8 cellular contexts compared by ENCODE assay signal in genomic region chr1:149708192-149708853, GRCh38.
DNase-seq lines count a peak whose midpoint lies in the region; ATAC-seq and TF ChIP-seq lines count a peak whose summit lies in the region.
"Not testable (repeated sequence)": the region's sequence is repeated elsewhere in the genome, so short reads cannot be mapped to it uniquely, and the experiment has no call there.

No MANE protein-coding gene starts in this region.

- peak; percentile 72 for ATAC-seq in HG02588 (IDR thresholded peaks at IDR 0.05; ENCODE audit: unreplicated experiment)
- ATAC-seq in stimulated activated effector memory CD8-positive, alpha-beta T cell treated with anti-CD3 and anti-CD28 coated beads, Interleukin-12 subunit alpha, Interleukin-12 subunit beta, amount 100 ng/mL, for 72 hours, result peak; percentile 93

- not testable (repeated sequence) for H3F3A ChIP-seq in neural cell (ENCODE audit: insufficient read depth, low read length, poor library complexity, severe bottlenecking)

- not testable (repeated sequence) for H3K4me2 ChIP-seq in neural cell (ENCODE audit: low read length)

- not testable (repeated sequence) for H3K9me3 ChIP-seq in neural cell (ENCODE audit: low read length)

- peak; percentile 67 for DNase-seq in ELR (ENCODE audit: low read depth)
- peak; percentile 92 for DNase-seq in NAMALWA (ENCODE audit: low spot score)
- peak in 4 of 5 donors; percentile 22 to 68 (median 44) for DNase-seq in T-helper 1 cell
- DNase-seq in activated naive CD4-positive, alpha-beta T cell treated with anti-CD3 and anti-CD28 coated beads, Interleukin-2, amount 10 ng/mL, durations not matched to agents 7 days and 5 days, result peak; percentile 61
- peak; percentile 83 for DNase-seq in fibroblast of villous mesenchyme (ENCODE audit: low read depth)
- peak; percentile 64 to 88 for DNase-seq in stimulated activated effector memory CD8-positive, alpha-beta T cell treated with anti-CD3 and anti-CD28 coated beads, Interleukin-12 subunit alpha, Interleukin-12 subunit beta, amount 100 ng/mL, for 72 hours (ENCODE audit: low spot score in 2 of 2)

- not testable (repeated sequence) for H3K27me3 ChIP-seq in neural cell (ENCODE audit: insufficient read depth, low read depth, low read length)

- not testable (repeated sequence) for H3K79me2 ChIP-seq in neural cell (replicated peaks; ENCODE audit: insufficient read depth, low read length)

- H3K4me3 Mint-ChIP-seq in activated naive CD4-positive, alpha-beta T cell treated with anti-CD3 and anti-CD28 coated beads, Interleukin-2, amount 10 ng/mL, durations not matched to agents 7 days and 5 days, result peak overlapping the region; percentile 70
- peak overlapping the region; percentile 62 for H3K4me3 Mint-ChIP-seq in stimulated activated effector memory CD8-positive, alpha-beta T cell treated with anti-CD3 and anti-CD28 coated beads, Interleukin-12 subunit alpha, Interleukin-12 subunit beta, amount 100 ng/mL, for 72 hours

- not testable (repeated sequence) for H2AFZ ChIP-seq in neural cell (ENCODE audit: low read depth, low read length)

- not testable (repeated sequence) for H3K27me3 Mint-ChIP-seq in activated naive CD4-positive, alpha-beta T cell treated with anti-CD3 and anti-CD28 coated beads, Interleukin-2, amount 10 ng/mL, durations not matched to agents 7 days and 5 days

- not testable (repeated sequence) for H3K9me2 ChIP-seq in neural cell (ENCODE audit: insufficient read depth, low read length)

- not testable (repeated sequence) for TF ChIP-seq CTCF in fibroblast of villous mesenchyme (IDR thresholded peaks at IDR 0.05; ENCODE audit: insufficient read depth, low read depth, low read length); neural cell (IDR thresholded peaks at IDR 0.05; ENCODE audit: poor library complexity, severe bottlenecking)

- not testable (repeated sequence) for H4K20me1 ChIP-seq in neural cell (ENCODE audit: insufficient read depth)

- H3K4me1 Mint-ChIP-seq in activated naive CD4-positive, alpha-beta T cell treated with anti-CD3 and anti-CD28 coated beads, Interleukin-2, amount 10 ng/mL, durations not matched to agents 7 days and 5 days; stimulated activated effector memory CD8-positive, alpha-beta T cell treated with anti-CD3 and anti-CD28 coated beads, Interleukin-12 subunit alpha, Interleukin-12 subunit beta, amount 100 ng/mL, for 72 hours: not testable (repeated sequence)

- TF ChIP-seq RAD21 in neural cell (conservative IDR thresholded peaks at IDR 0.05), result not testable (repeated sequence)

- not testable (repeated sequence) for H3K27ac ChIP-seq in neural cell (ENCODE audit: low read length)

- TF ChIP-seq EP300 in neural cell (conservative IDR thresholded peaks at IDR 0.05; ENCODE audit: poor library complexity, severe bottlenecking), result not testable (repeated sequence)

- peak overlapping the region; percentile 91 for H3K27ac Mint-ChIP-seq in activated naive CD4-positive, alpha-beta T cell treated with anti-CD3 and anti-CD28 coated beads, Interleukin-2, amount 10 ng/mL, durations not matched to agents 7 days and 5 days
- peak overlapping the region; percentile 100 for H3K27ac Mint-ChIP-seq in stimulated activated effector memory CD8-positive, alpha-beta T cell treated with anti-CD3 and anti-CD28 coated beads, Interleukin-12 subunit alpha, Interleukin-12 subunit beta, amount 100 ng/mL, for 72 hours

- H3K9ac ChIP-seq in neural cell (ENCODE audit: low read length), result not testable (repeated sequence)

- H3K9me3 Mint-ChIP-seq in activated naive CD4-positive, alpha-beta T cell treated with anti-CD3 and anti-CD28 coated beads, Interleukin-2, amount 10 ng/mL, durations not matched to agents 7 days and 5 days; stimulated activated effector memory CD8-positive, alpha-beta T cell treated with anti-CD3 and anti-CD28 coated beads, Interleukin-12 subunit alpha, Interleukin-12 subunit beta, amount 100 ng/mL, for 72 hours: not testable (repeated sequence)

- H3K36me3 ChIP-seq in neural cell (ENCODE audit: insufficient read depth, low read length), result not testable (repeated sequence)

- H3K4me3 ChIP-seq in fibroblast of villous mesenchyme (ENCODE audit: low read depth, low read length), result not testable (repeated sequence)
- H3K4me3 ChIP-seq in neural cell (ENCODE audit: low read length), result peak overlapping the region; percentile 39

- not testable (repeated sequence) for H3K36me3 Mint-ChIP-seq in activated naive CD4-positive, alpha-beta T cell treated with anti-CD3 and anti-CD28 coated beads, Interleukin-2, amount 10 ng/mL, durations not matched to agents 7 days and 5 days
- peaks cover 15% of the 10 kb centered on the region for H3K36me3 Mint-ChIP-seq in stimulated activated effector memory CD8-positive, alpha-beta T cell treated with anti-CD3 and anti-CD28 coated beads, Interleukin-12 subunit alpha, Interleukin-12 subunit beta, amount 100 ng/mL, for 72 hours

- CTCF ChIA-PET in activated naive CD4-positive, alpha-beta T cell treated with anti-CD3 and anti-CD28 coated beads, Interleukin-2, amount 10 ng/mL, durations not matched to agents 7 days and 5 days (lab: Charles Lee), result not testable (repeated sequence)

TF ChIP-seq in neural cell, 6 proteins besides CTCF, POLR2A, EP300 and RAD21:
- TF ChIP-seq SMC3 (conservative IDR thresholded peaks at IDR 0.05; ENCODE audit: poor library complexity), result peak; percentile 22
